ENCODE assay signal across 18 cellular contexts in genomic region chr18:9120796-9121195, GRCh38. TPM values are rescaled to one million over a fixed set of nuclear protein-coding genes. Genes with fewer than 3 reads are reported as not detected.
DNase-seq lines count a peak whose midpoint lies in the region; ATAC-seq, FAIRE-seq and TF ChIP-seq lines count a peak whose summit lies in the region.
"Had no signal": no experiment of that assay in that cellular context is flagged by ENCODE, and none has a peak within 500 bp of the region (broad histone marks: within the 10 kb centered on the region; RNA-seq: fewer than 3 reads in every experiment).

No MANE protein-coding gene starts in this region.

- 17 to 23% methylated on average over 1 of the region's 1 CpG for WGBS in transverse colon (ENCODE audit: low coverage in 1 of 2), 2 donors

- H3K27me3 Mint-ChIP-seq in activated naive CD4-positive, alpha-beta T cell treated with anti-CD3 and anti-CD28 coated beads, Interleukin-2, amount 50 U/mL, for 24 hours: no peaks in the 10 kb centered on the region
- no peaks in the 10 kb centered on the region for H3K27me3 Mint-ChIP-seq in activated B cell treated with CpG ODN at 0.5 μM for 24 hours
- H3K27me3 Mint-ChIP-seq: brain had no signal

- peak overlapping the region; percentile 66 for H3K4me3 Mint-ChIP-seq in activated naive CD4-positive, alpha-beta T cell treated with anti-CD3 and anti-CD28 coated beads, Interleukin-2, amount 50 U/mL, for 24 hours
- H3K4me3 Mint-ChIP-seq in activated B cell treated with CpG ODN at 0.5 μM for 24 hours: peak overlapping the region; percentile 46
- H3K4me3 Mint-ChIP-seq: brain had no signal

- POLR2A ChIA-PET in activated B cell treated with CpG ODN at 0.5 μM for 24 hours (lab: Charles Lee): interaction anchor here (0.7 to 5.0 kb wide), 4 partner anchors 9 to 18 kb away, joined by 3 to 41 read pairs (median 5); partner anchors contain the start of gene ANKRD12

- intact Hi-C loops in activated B cell treated with CpG ODN at 0.5 μM for 24 hours (cut with micrococcal nuclease) (no loop called here), transverse colon (cut with DNase I; ENCODE audit: low total_unique reads) (no loop called here)

- FAIRE-seq in frontal cortex (lab: Jason Lieb, UNC): peak; percentile 28
- FAIRE-seq: RCC 7860 had no signal

- H3K27me3 ChIP-seq in transverse colon: no peaks in the 10 kb centered on the region
- H3K27me3 ChIP-seq: ovary had no signal

- peaks cover 0 to 35% (median 8%) of the 10 kb centered on the region in 4 donors for H3K36me3 ChIP-seq in transverse colon
- H3K36me3 ChIP-seq: ovary had no signal

- in situ Hi-C loops in transverse colon (cut with MboI; ENCODE audit: low pct_ligation_motif_present in 1 of 4, low pct_unique_long_range_greater_than_20kb in 1 of 4, low sequenced_read_pairs in 3 of 4): no loop called here

- DNase-seq in activated naive CD4-positive, alpha-beta T cell treated with anti-CD3 and anti-CD28 coated beads, Interleukin-2, amount 50 U/mL, for 16 hours: no peak
- DNase-seq in activated B cell treated with CpG ODN at 0.5 μM for 24 hours (no peak), frontal cortex (ENCODE audit: low spot score in 2 of 2) (no peak), transverse colon (no peak), NCI-H748 (lab: John Stamatoyannopoulos, UW; ENCODE audit: unreplicated experiment) (no peak), NK-92 (lab: John Stamatoyannopoulos, UW; ENCODE audit: unreplicated experiment) (no peak)
- DNase-seq: effector CD8-positive, alpha-beta T cell; H7; Karpas-422; NCI-H1436; NCI-H345; ovary; substantia nigra; WERI-Rb-1 had no signal

- ATAC-seq in activated B cell treated with CpG ODN at 0.5 μM for 24 hours (ENCODE audit: low read depth) (no peak), HG03025 (IDR thresholded peaks at IDR 0.05; ENCODE audit: low FRiP score, unreplicated experiment) (no peak)

- TF ChIP-seq CTCF in activated B cell treated with CpG ODN at 0.5 μM for 24 hours (IDR thresholded peaks at IDR 0.05): no peak
- no peak for TF ChIP-seq CTCF in transverse colon (IDR thresholded peaks at IDR 0.05)

- CTCF ChIA-PET in activated B cell treated with CpG ODN at 0.5 μM for 24 hours (lab: Charles Lee): interaction anchor here (1.4 kb wide), 1 partner anchor 47 kb away, joined by 4 read pairs; no protein-coding TSS in a partner anchor

- H3K36me3 Mint-ChIP-seq in activated naive CD4-positive, alpha-beta T cell treated with anti-CD3 and anti-CD28 coated beads, Interleukin-2, amount 50 U/mL, for 24 hours: peaks cover 27% of the 10 kb centered on the region
- H3K36me3 Mint-ChIP-seq in activated B cell treated with CpG ODN at 0.5 μM for 24 hours (ENCODE audit: low read depth): peaks cover 51% of the 10 kb centered on the region

- no peaks in the 10 kb centered on the region for H3K9me3 Mint-ChIP-seq in activated naive CD4-positive, alpha-beta T cell treated with anti-CD3 and anti-CD28 coated beads, Interleukin-2, amount 50 U/mL, for 24 hours
- no peaks in the 10 kb centered on the region for H3K9me3 Mint-ChIP-seq in activated B cell treated with CpG ODN at 0.5 μM for 24 hours
- H3K9me3 Mint-ChIP-seq: brain had no signal

- peaks cover 81% of the 10 kb centered on the region for H3K4me1 Mint-ChIP-seq in activated naive CD4-positive, alpha-beta T cell treated with anti-CD3 and anti-CD28 coated beads, Interleukin-2, amount 50 U/mL, for 24 hours
- peaks cover 63% of the 10 kb centered on the region for H3K4me1 Mint-ChIP-seq in activated B cell treated with CpG ODN at 0.5 μM for 24 hours

- peak overlapping the region; percentile 82 for H3K27ac Mint-ChIP-seq in activated naive CD4-positive, alpha-beta T cell treated with anti-CD3 and anti-CD28 coated beads, Interleukin-2, amount 50 U/mL, for 24 hours
- peak overlapping the region; percentile 76 for H3K27ac Mint-ChIP-seq in activated B cell treated with CpG ODN at 0.5 μM for 24 hours

- no peak overlapping the region for H3K4me3 ChIP-seq in transverse colon
- H3K4me3 ChIP-seq: ovary had no signal

- H3K4me1 ChIP-seq in transverse colon: peaks cover 17 to 56% (median 26%) of the 10 kb centered on the region in 4 donors

- peak overlapping the region; percentile 2 to 87 (median 24) for H3K27ac ChIP-seq in transverse colon
- H3K27ac ChIP-seq: ovary, WERI-Rb-1 had no signal

- TF ChIP-seq EP300 in transverse colon (IDR thresholded peaks at IDR 0.05; ENCODE audit: low read depth): no peak

- TF ChIP-seq POLR2A in transverse colon (IDR thresholded peaks at IDR 0.05): no peak

- no peaks in the 10 kb centered on the region for H3K9me3 ChIP-seq in transverse colon
- H3K9me3 ChIP-seq: ovary had no signal

RNA-seq across cellular contexts. Expression of gene ANKRD12, which starts 15.8 kb away (rescaled TPM):
- 121 and 125 TPM in 2 replicates for total RNA-seq in activated B cell treated with CpG ODN at 0.5 μM for 24 hours
- total RNA-seq in frontal cortex: 135 TPM
- total RNA-seq in transverse colon: 10 to 100 TPM; 17.5 to 91.8 (median 59.1) TPM

RNA-seq across cellular contexts. Expression of gene NDUFV2, which starts 18.3 kb away (rescaled TPM):
- 168 and 169 TPM in 2 replicates for total RNA-seq in activated B cell treated with CpG ODN at 0.5 μM for 24 hours
- total RNA-seq in frontal cortex: 85.2 TPM
- total RNA-seq in transverse colon: 100 to 1,000 TPM in 3 of 4 donors, 10 to 100 TPM in 1; 24.7 to 140 (median 113) TPM
